24 cellular contexts compared by ENCODE assay signal in genomic region chr1:43049487-43049886, GRCh38.
A peak's percentile ranks its signal among the peaks of the same experiment; 100 is the strongest.
DNase-seq lines count a peak whose midpoint lies in the region; FAIRE-seq and TF ChIP-seq lines count a peak whose summit lies in the region.
"Had no signal": no experiment of that assay in that cellular context is flagged by ENCODE, and none has a peak within 500 bp of the region (broad histone marks: within the 10 kb centered on the region; RNA-seq: fewer than 3 reads in every experiment).

No MANE protein-coding gene starts in this region.

- H3K9me3 Mint-ChIP-seq in endothelial cell (ENCODE audit: unreplicated experiment): no peaks in the 10 kb centered on the region
- H3K9me3 Mint-ChIP-seq: activated CD4-positive, alpha-beta T cell treated with anti-CD3 and anti-CD28 coated beads, Interleukin-2, amount 10 ng/mL, durations not matched to agents 24 days and 14 days; immature natural killer cell; naive thymus-derived CD4-positive, alpha-beta T cell had no signal

- peaks cover 40% of the 10 kb centered on the region for H3K4me1 Mint-ChIP-seq in endothelial cell (ENCODE audit: unreplicated experiment)
- H3K4me1 Mint-ChIP-seq: immature natural killer cell had no signal

- no peak for TF ChIP-seq CTCF in endothelial cell (IDR thresholded peaks at IDR 0.05; ENCODE audit: unreplicated experiment)

- H3K4me3 Mint-ChIP-seq in endothelial cell (ENCODE audit: unreplicated experiment): peak overlapping the region; percentile 40
- H3K4me3 Mint-ChIP-seq: activated CD4-positive, alpha-beta T cell treated with anti-CD3 and anti-CD28 coated beads, Interleukin-2, amount 10 ng/mL, durations not matched to agents 24 days and 14 days; immature natural killer cell; naive thymus-derived CD4-positive, alpha-beta T cell had no signal

- H3K27me3 Mint-ChIP-seq in endothelial cell (ENCODE audit: unreplicated experiment): peaks cover 7% of the 10 kb centered on the region

- no peak for TF ChIP-seq POLR2A in H54 (IDR thresholded peaks at IDR 0.05; ENCODE audit: low read depth, low read length)

- FAIRE-seq in H54 (lab: Jason Lieb, UNC): no peak
- FAIRE-seq: A549, D721Med, GM12878, small intestine had no signal

- no peaks in the 10 kb centered on the region for H3K36me3 Mint-ChIP-seq in endothelial cell (ENCODE audit: low read depth, unreplicated experiment)
- H3K36me3 Mint-ChIP-seq: immature natural killer cell; naive thymus-derived CD4-positive, alpha-beta T cell had no signal

- DNase-seq in A172 (ENCODE audit: low spot score) (peak; percentile 9), LHCN-M2 (ENCODE audit: low read depth) (peak; percentile 20), endothelial cell (ENCODE audit: low spot score) (no peak), myocyte (ENCODE audit: low read depth) (peak; percentile 50), NCI-H1092 (lab: John Stamatoyannopoulos, UW) (no peak), OCI-M1 (lab: John Stamatoyannopoulos, UW) (no peak), NCI-H1105 (lab: John Stamatoyannopoulos, UW) (no peak), H54 (ENCODE audit: insufficient read length, low spot score) (no peak)
- DNase-seq: activated CD4-positive, alpha-beta T cell treated with anti-CD3 and anti-CD28 coated beads, Interleukin-2, amount 10 ng/mL, durations not matched to agents 24 days and 14 days; activated CD8-positive, alpha-beta memory T cell treated with anti-CD3 and anti-CD28 coated beads, Interleukin-2, amount 50 U/mL, for 48 hours; activated effector memory CD4-positive, alpha-beta T cell treated with anti-CD3 and anti-CD28 coated beads, Interleukin-2, amount 50 U/mL, for 16 hours; C1 segment of cervical spinal cord; erythroblast; immature natural killer cell; lower lobe of right lung; MV-4-11; naive thymus-derived CD4-positive, alpha-beta T cell; NCI-H187 treated with DMSO at 0.1 percent for 48 hours; NCI-H446 treated with DMSO at 0.1 percent for 48 hours; small intestine; stimulated activated CD4-positive, alpha-beta T cell treated with anti-CD3 and anti-CD28 coated beads, Interleukin-4, amount 100 ng/mL, for 24 hours had no signal

- no peak overlapping the region for H3K27ac Mint-ChIP-seq in endothelial cell (ENCODE audit: unreplicated experiment)
- H3K27ac Mint-ChIP-seq: activated CD4-positive, alpha-beta T cell treated with anti-CD3 and anti-CD28 coated beads, Interleukin-2, amount 10 ng/mL, durations not matched to agents 24 days and 14 days; immature natural killer cell; naive thymus-derived CD4-positive, alpha-beta T cell had no signal

Comparison
In these comparisons a context has a peak if more than half of its experiments do, and no peak if none do; other contexts are left out.
1. DNase-seq: peak in A172 (single experiment), LHCN-M2 (single experiment) and myocyte (single experiment); none in endothelial cell (single experiment), NCI-H1092 (single experiment), OCI-M1 (single experiment), NCI-H1105 (single experiment) and H54 (single experiment).